Comparison of ENCODE assay signal across 8 cellular contexts in the genomic region with DNA sequence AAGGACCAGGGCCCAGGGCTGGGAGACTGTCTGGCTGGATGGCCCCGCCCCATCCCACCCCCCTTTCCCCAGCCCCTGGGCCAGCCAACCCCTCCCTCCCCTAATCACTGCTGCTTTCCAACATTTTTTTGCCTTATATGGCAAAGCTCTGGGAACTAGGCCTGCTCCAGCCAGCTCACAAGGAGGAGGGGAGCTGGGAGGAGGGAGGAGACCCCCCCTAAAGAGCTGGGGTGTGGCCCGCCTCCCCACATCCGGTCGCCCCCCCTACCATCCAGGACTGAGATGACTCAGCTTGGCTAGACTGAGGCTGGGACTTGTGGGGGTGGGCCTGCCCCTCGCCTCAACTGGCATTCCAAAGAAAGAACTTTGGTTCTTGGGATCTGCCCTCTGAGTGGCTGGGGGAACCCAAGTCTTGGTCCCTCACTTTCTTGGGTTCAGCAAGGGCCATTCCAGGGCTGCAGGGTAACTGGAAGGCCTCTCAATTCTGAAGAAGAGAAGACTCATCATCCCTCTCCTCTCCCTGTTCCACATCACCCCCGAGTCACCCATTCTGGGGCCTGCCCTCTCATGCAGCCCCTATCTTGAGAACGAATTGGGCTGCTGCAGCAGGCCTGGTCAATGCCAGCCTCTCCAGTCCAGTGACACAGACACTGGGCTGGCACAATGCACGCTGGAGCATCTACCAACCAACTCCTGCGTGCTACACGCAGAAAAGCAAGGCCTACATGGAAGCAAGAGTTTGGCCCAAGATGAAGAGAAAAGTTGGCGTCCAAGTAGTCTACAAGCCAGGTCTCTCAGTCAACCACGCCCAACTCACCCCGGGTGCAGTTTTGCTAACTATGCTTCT. TPM values are rescaled to one million over a fixed set of nuclear protein-coding genes. Genes with fewer than 3 reads are reported as not detected.
DNase-seq lines count a peak whose midpoint lies in the region; ATAC-seq and TF ChIP-seq lines count a peak whose summit lies in the region.

No MANE protein-coding gene starts in this region.

- H3K27me3 ChIP-seq in endodermal cell (ENCODE audit: control insufficient read depth, insufficient read depth, low read length, poor library complexity, severe bottlenecking): no peaks in the 10 kb centered on the region

- peaks cover 46% of the 10 kb centered on the region for H3K36me3 ChIP-seq in endodermal cell (ENCODE audit: control insufficient read depth, insufficient read depth, low read length)

- no peaks in the 10 kb centered on the region for H3K4me1 ChIP-seq in endodermal cell (ENCODE audit: control insufficient read depth, insufficient read depth, low read length)

- DNase-seq in NK-92 treated with Interleukin-12 subunit alpha and Interleukin-12 subunit beta, amount 100 ng/mL, for 24 hours (lab: John Stamatoyannopoulos, UW): peak; percentile 64
- DNase-seq in NK-92 (lab: John Stamatoyannopoulos, UW; ENCODE audit: unreplicated experiment) (no peak), NCI-H226 (peak; percentile 86), endodermal cell (peak; percentile 88), midbrain (lab: John Stamatoyannopoulos, UW) (peak; percentile 52)
- peak; percentile 89 for DNase-seq in activated CD8-positive, alpha-beta memory T cell treated with anti-CD3 and anti-CD28 coated beads, Interleukin-2, amount 10 ng/mL, durations not matched to agents 7 days and 5 days
- DNase-seq in stimulated activated CD8-positive, alpha-beta memory T cell treated with anti-CD3 and anti-CD28 coated beads, Interleukin-4, amount 100 ng/mL, for 24 hours (ENCODE audit: low read depth): peak; percentile 67

- H3K4me1 Mint-ChIP-seq in activated CD8-positive, alpha-beta memory T cell treated with anti-CD3 and anti-CD28 coated beads, Interleukin-2, amount 10 ng/mL, durations not matched to agents 7 days and 5 days: peaks cover 32% of the 10 kb centered on the region
- H3K4me1 Mint-ChIP-seq in endodermal cell: no peaks in the 10 kb centered on the region

- H3K9me3 ChIP-seq in endodermal cell (ENCODE audit: control insufficient read depth, low read length): no peaks in the 10 kb centered on the region

- H3K4me3 Mint-ChIP-seq in activated CD8-positive, alpha-beta memory T cell treated with anti-CD3 and anti-CD28 coated beads, Interleukin-2, amount 10 ng/mL, durations not matched to agents 7 days and 5 days: peak overlapping the region; percentile 96
- H3K4me3 Mint-ChIP-seq in endodermal cell: peak overlapping the region; percentile 92

- H3K9ac ChIP-seq in endodermal cell (ENCODE audit: extremely low read depth, low read length, poor library complexity, severe bottlenecking): peak overlapping the region; percentile 96

- peaks cover 30% of the 10 kb centered on the region for H3K36me3 Mint-ChIP-seq in activated CD8-positive, alpha-beta memory T cell treated with anti-CD3 and anti-CD28 coated beads, Interleukin-2, amount 10 ng/mL, durations not matched to agents 7 days and 5 days
- H3K36me3 Mint-ChIP-seq in endodermal cell (ENCODE audit: low read depth): peaks cover 21% of the 10 kb centered on the region

- H3K9me3 Mint-ChIP-seq in activated CD8-positive, alpha-beta memory T cell treated with anti-CD3 and anti-CD28 coated beads, Interleukin-2, amount 10 ng/mL, durations not matched to agents 7 days and 5 days (ENCODE audit: low read depth): no peaks in the 10 kb centered on the region
- H3K9me3 Mint-ChIP-seq in endodermal cell: peaks cover 49% of the 10 kb centered on the region

- WGBS in endodermal cell (ENCODE audit: insufficient coverage in 1 of 2, insufficient read length in 1 of 2), 2 experiments: 0% methylated on average over 9 of the region's 13 CpGs; no CpG with 5 or more reads in 1 of the 2 experiments

- peak overlapping the region; percentile 89 for H3K27ac Mint-ChIP-seq in activated CD8-positive, alpha-beta memory T cell treated with anti-CD3 and anti-CD28 coated beads, Interleukin-2, amount 10 ng/mL, durations not matched to agents 7 days and 5 days
- H3K27ac Mint-ChIP-seq in endodermal cell: peak overlapping the region; percentile 97

- H3K27ac ChIP-seq in endodermal cell (ENCODE audit: low read depth, low read length): peak overlapping the region; percentile 90

- peak overlapping the region; percentile 92 for H3K4me3 ChIP-seq in endodermal cell (ENCODE audit: low read length)

- H3K27me3 Mint-ChIP-seq in activated CD8-positive, alpha-beta memory T cell treated with anti-CD3 and anti-CD28 coated beads, Interleukin-2, amount 10 ng/mL, durations not matched to agents 7 days and 5 days: no peaks in the 10 kb centered on the region
- peaks cover 5% of the 10 kb centered on the region for H3K27me3 Mint-ChIP-seq in endodermal cell (ENCODE audit: insufficient read depth)

- CTCF ChIA-PET in activated CD8-positive, alpha-beta memory T cell treated with anti-CD3 and anti-CD28 coated beads, Interleukin-2, amount 10 ng/mL, durations not matched to agents 7 days and 5 days (lab: Charles Lee): interaction anchor here (1.7 kb wide), 1 partner anchor 9 kb away, joined by 5 read pairs; the partner anchor contains the start of gene EMD

- peak; percentile 3 for ATAC-seq in activated CD8-positive, alpha-beta memory T cell treated with anti-CD3 and anti-CD28 coated beads, Interleukin-2, amount 10 ng/mL, durations not matched to agents 7 days and 5 days
- no peak for ATAC-seq in HG02852 (IDR thresholded peaks at IDR 0.05; ENCODE audit: unreplicated experiment)

- TF ChIP-seq CTCF in endodermal cell (conservative IDR thresholded peaks at IDR 0.05): no peak

RNA-seq across cellular contexts. Expression of gene FLNA, which starts 4.8 kb away (rescaled TPM):
- 1,000 to 10,000 TPM; 1,602 to 2,011 TPM for total RNA-seq in activated CD8-positive, alpha-beta memory T cell treated with anti-CD3 and anti-CD28 coated beads, Interleukin-2, amount 10 ng/mL, durations not matched to agents 7 days and 5 days
- 1,000 to 10,000 TPM; 1,074 to 1,251 TPM for total RNA-seq in endodermal cell
- polyA plus RNA-seq in endodermal cell (2013, experiment 1 of 2): 609 TPM
- 609 TPM for polyA plus RNA-seq in endodermal cell (2013, experiment 2 of 2)

RNA-seq across cellular contexts. Expression of gene EMD, which starts 9.4 kb away (rescaled TPM):
- 10 to 100 TPM; 64.6 to 70.2 TPM for total RNA-seq in activated CD8-positive, alpha-beta memory T cell treated with anti-CD3 and anti-CD28 coated beads, Interleukin-2, amount 10 ng/mL, durations not matched to agents 7 days and 5 days
- total RNA-seq in endodermal cell: 10 to 100 TPM; 60.3 to 76.4 TPM
- 91.0 TPM for polyA plus RNA-seq in endodermal cell (2013, experiment 1 of 2)
- 77.9 TPM for polyA plus RNA-seq in endodermal cell (2013, experiment 2 of 2)

RNA-seq across cellular contexts. Expression of gene RPL10, which starts 28.5 kb away (rescaled TPM):
- total RNA-seq in activated CD8-positive, alpha-beta memory T cell treated with anti-CD3 and anti-CD28 coated beads, Interleukin-2, amount 10 ng/mL, durations not matched to agents 7 days and 5 days: 1,000 to 10,000 TPM; 2,013 to 2,356 TPM
- total RNA-seq in endodermal cell: 1,000 to 10,000 TPM; 2,142 to 2,551 TPM
- polyA plus RNA-seq in endodermal cell (2013, experiment 1 of 2): 2,954 TPM
- 2,652 TPM for polyA plus RNA-seq in endodermal cell (2013, experiment 2 of 2)

RNA-seq across cellular contexts. Expression of gene DNASE1L1, which starts 39.4 kb away (rescaled TPM):
- 10 to 100 TPM; 18.4 to 19.6 TPM for total RNA-seq in activated CD8-positive, alpha-beta memory T cell treated with anti-CD3 and anti-CD28 coated beads, Interleukin-2, amount 10 ng/mL, durations not matched to agents 7 days and 5 days
- 10 to 100 TPM; 13.8 to 17.0 TPM for total RNA-seq in endodermal cell
- 13.1 TPM for polyA plus RNA-seq in endodermal cell (2013, experiment 1 of 2)
- polyA plus RNA-seq in endodermal cell (2013, experiment 2 of 2): 10.9 TPM

RNA-seq across cellular contexts. Expression of gene TAFAZZIN, which starts 41.7 kb away (rescaled TPM):
- total RNA-seq in activated CD8-positive, alpha-beta memory T cell treated with anti-CD3 and anti-CD28 coated beads, Interleukin-2, amount 10 ng/mL, durations not matched to agents 7 days and 5 days: 10 to 100 TPM; 77.1 to 90.2 TPM
- 10 to 100 TPM; 32.9 to 62.9 TPM for total RNA-seq in endodermal cell
- 40.6 TPM for polyA plus RNA-seq in endodermal cell (2013, experiment 1 of 2)
- 39.8 TPM for polyA plus RNA-seq in endodermal cell (2013, experiment 2 of 2)
